30 cellular contexts compared by ENCODE assay signal in the genomic region with DNA sequence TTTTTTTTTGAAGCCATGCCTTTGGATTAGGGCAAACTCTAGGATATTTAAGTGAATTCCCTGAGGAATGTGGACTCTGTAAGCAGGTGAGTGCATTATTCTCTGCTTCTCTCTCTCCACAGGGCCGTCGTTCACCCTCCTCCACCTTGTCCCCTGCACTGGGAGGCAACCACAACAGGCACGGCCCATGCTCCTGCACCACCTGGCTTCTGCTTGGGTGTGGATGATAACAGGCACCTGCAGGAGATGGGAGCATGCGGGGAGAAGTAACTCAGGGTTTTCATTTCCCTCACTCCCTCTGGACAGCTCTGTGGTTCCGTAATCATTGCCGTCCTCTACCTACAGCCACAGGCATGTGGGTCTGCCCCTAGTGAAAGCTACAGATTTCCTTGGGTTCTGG. TPM values are rescaled to one million over a fixed set of nuclear protein-coding genes. Genes with fewer than 3 reads are reported as not detected.
"Had no signal": no experiment of that assay in that cellular context is flagged by ENCODE, and none has a peak within 500 bp of the region (broad histone marks: within the 10 kb centered on the region; RNA-seq: fewer than 3 reads in every experiment).

No MANE protein-coding gene starts in this region.

- DNase-seq: activated CD4-positive, alpha-beta T cell treated with anti-CD3 and anti-CD28 coated beads, Interleukin-2, amount 10 ng/mL, durations not matched to agents 24 days and 14 days; activated CD4-positive, alpha-beta T cell treated with anti-CD3 and anti-CD28 coated beads, Interleukin-2, amount 50 U/mL, for 4 hours; activated CD8-positive, alpha-beta T cell treated with anti-CD3 and anti-CD28 coated beads for 36 hours; activated gamma-delta T cell treated with Interleukin-2 at 50 U/mL for 16 hours; activated naive CD4-positive, alpha-beta T cell treated with anti-CD3 and anti-CD28 coated beads for 36 hours; activated T-cell treated with anti-CD3 and anti-CD28 coated beads, Interleukin-2, amount 50 U/mL, for 1 hour; activated T-cell treated with anti-CD3 and anti-CD28 coated beads, Interleukin-2, amount 50 U/mL, for 72 hours; adrenal gland; body of pancreas; Kasumi-1; KG1; MG63; NCI-H1048; NCI-H1105 treated with DMSO at 0.1 percent for 48 hours; NCI-H1436; NCI-H187; NCI-H2029 treated with DMSO at 0.1 percent for 48 hours; NCI-H2107; NCI-H2171; NCI-H510A; NCI-H748 treated with DMSO at 0.1 percent for 48 hours; NK-92 treated with Interleukin-12 subunit alpha and Interleukin-12 subunit beta, amount 100 ng/mL, for 24 hours; PC-3; Peyer's patch had no signal

- H3K36me3 ChIP-seq: adrenal gland, breast epithelium, MG63, Peyer's patch had no signal

- H3K36me3 Mint-ChIP-seq: activated naive CD4-positive, alpha-beta T cell treated with anti-CD3 and anti-CD28 coated beads, Interleukin-2, amount 50 U/mL, for 72 hours had no signal

- H3K4me1 ChIP-seq: adrenal gland, breast epithelium, Peyer's patch had no signal

- H3K27ac ChIP-seq: adrenal gland, body of pancreas, breast epithelium, Peyer's patch, RWPE1 had no signal

- H3K9me3 Mint-ChIP-seq: activated CD4-positive, alpha-beta T cell treated with anti-CD3 and anti-CD28 coated beads, Interleukin-2, amount 10 ng/mL, durations not matched to agents 24 days and 14 days; activated CD8-positive, alpha-beta T cell treated with anti-CD3 and anti-CD28 coated beads for 36 hours; activated naive CD4-positive, alpha-beta T cell treated with anti-CD3 and anti-CD28 coated beads for 36 hours; activated naive CD4-positive, alpha-beta T cell treated with anti-CD3 and anti-CD28 coated beads, Interleukin-2, amount 50 U/mL, for 72 hours; activated T-cell treated with anti-CD3 and anti-CD28 coated beads, Interleukin-2, amount 50 U/mL, for 72 hours; activated T-helper 2 cell treated with anti-CD3 and anti-CD28 coated beads, Interferon-gamma antibody, Interleukin-2, Interleukin-4, amounts not matched to agents 10 μg/mL and 5 μg/mL and 100 μg/mL, durations not matched to agents 14 hours and 24 hours and 36 hours; T-helper 2 cell treated with Interferon-gamma antibody and Interleukin-4, amounts not matched to agents 5 μg/mL and 100 μg/mL, for 36 hours had no signal

- H3K27me3 ChIP-seq: body of pancreas, breast epithelium, MG63, Peyer's patch had no signal

- ATAC-seq: activated CD8-positive, alpha-beta T cell treated with anti-CD3 and anti-CD28 coated beads for 36 hours; activated naive CD4-positive, alpha-beta T cell treated with anti-CD3 and anti-CD28 coated beads, Interleukin-2, amount 50 U/mL, for 72 hours; activated T-cell treated with anti-CD3 and anti-CD28 coated beads, Interleukin-2, amount 50 U/mL, for 72 hours; body of pancreas; PC-3 had no signal

- H3K4me3 ChIP-seq: adrenal gland, body of pancreas, breast epithelium, MG63, Peyer's patch had no signal

- H3K27ac Mint-ChIP-seq: activated CD4-positive, alpha-beta T cell treated with anti-CD3 and anti-CD28 coated beads, Interleukin-2, amount 10 ng/mL, durations not matched to agents 24 days and 14 days; activated CD8-positive, alpha-beta T cell treated with anti-CD3 and anti-CD28 coated beads for 36 hours; activated naive CD4-positive, alpha-beta T cell treated with anti-CD3 and anti-CD28 coated beads for 36 hours; activated naive CD4-positive, alpha-beta T cell treated with anti-CD3 and anti-CD28 coated beads, Interleukin-2, amount 50 U/mL, for 72 hours; activated T-cell treated with anti-CD3 and anti-CD28 coated beads, Interleukin-2, amount 50 U/mL, for 72 hours; activated T-helper 2 cell treated with anti-CD3 and anti-CD28 coated beads, Interferon-gamma antibody, Interleukin-2, Interleukin-4, amounts not matched to agents 10 μg/mL and 5 μg/mL and 100 μg/mL, durations not matched to agents 14 hours and 24 hours and 36 hours; T-helper 2 cell treated with Interferon-gamma antibody and Interleukin-4, amounts not matched to agents 5 μg/mL and 100 μg/mL, for 36 hours had no signal

- H3K4me3 Mint-ChIP-seq: activated CD4-positive, alpha-beta T cell treated with anti-CD3 and anti-CD28 coated beads, Interleukin-2, amount 10 ng/mL, durations not matched to agents 24 days and 14 days; activated CD8-positive, alpha-beta T cell treated with anti-CD3 and anti-CD28 coated beads for 36 hours; activated naive CD4-positive, alpha-beta T cell treated with anti-CD3 and anti-CD28 coated beads for 36 hours; activated T-cell treated with anti-CD3 and anti-CD28 coated beads, Interleukin-2, amount 50 U/mL, for 72 hours; T-helper 2 cell treated with Interferon-gamma antibody and Interleukin-4, amounts not matched to agents 5 μg/mL and 100 μg/mL, for 36 hours had no signal

- H3K4me1 Mint-ChIP-seq: activated CD4-positive, alpha-beta T cell treated with anti-CD3 and anti-CD28 coated beads, Interleukin-2, amount 10 ng/mL, durations not matched to agents 24 days and 14 days had no signal

- H3K9me3 ChIP-seq: adrenal gland, body of pancreas, breast epithelium, MG63, Peyer's patch had no signal

RNA-seq across cellular contexts. Expression of gene POU5F1, which starts 58.0 kb away (rescaled TPM):
- total RNA-seq: activated CD4-positive, alpha-beta T cell treated with anti-CD3 and anti-CD28 coated beads, Interleukin-2, amount 10 ng/mL, durations not matched to agents 24 days and 14 days; activated CD8-positive, alpha-beta T cell treated with anti-CD3 and anti-CD28 coated beads for 36 hours; activated T-helper 2 cell treated with anti-CD3 and anti-CD28 coated beads, Interferon-gamma antibody, Interleukin-2, Interleukin-4, amounts not matched to agents 10 μg/mL and 5 μg/mL and 100 μg/mL, durations not matched to agents 14 hours and 24 hours and 36 hours; PC-3; T-helper 1 cell treated with Interleukin-12 subunit alpha and Interleukin-12 subunit beta and Interleukin-4 antibody, amounts not matched to agents 30 ng/mL and 1 ng/mL, for 36 hours had no signal
